In genomic region chr2:98936917-98937351, GRCh38 we compare ENCODE assay signal across 9 cellular contexts. TPM values are rescaled to one million over a fixed set of nuclear protein-coding genes. Genes with fewer than 3 reads are reported as not detected.
DNase-seq lines count a peak whose midpoint lies in the region; ATAC-seq and TF ChIP-seq lines count a peak whose summit lies in the region.
"Had no signal": no experiment of that assay in that cellular context is flagged by ENCODE, and none has a peak within 500 bp of the region (broad histone marks: within the 10 kb centered on the region; RNA-seq: fewer than 3 reads in every experiment).

No MANE protein-coding gene starts in this region.

- H3K36me3 ChIP-seq in CD8-positive, alpha-beta T cell (ENCODE audit: insufficient read depth, low read length): no peaks in the 10 kb centered on the region
- H3K36me3 ChIP-seq in effector memory CD4-positive, alpha-beta T cell (ENCODE audit: control insufficient read depth, insufficient read depth, low read length): no peaks in the 10 kb centered on the region
- no peaks in the 10 kb centered on the region for H3K36me3 ChIP-seq in neural progenitor cell

- peaks cover 13% of the 10 kb centered on the region for H3K4me1 Mint-ChIP-seq in CD8-positive, alpha-beta T cell (ENCODE audit: low read depth)
- H3K4me1 Mint-ChIP-seq in neural progenitor cell: peaks cover 4% of the 10 kb centered on the region

- no peak for TF ChIP-seq CTCF in CD8-positive, alpha-beta T cell (IDR thresholded peaks at IDR 0.05)
- TF ChIP-seq CTCF in neural progenitor cell (IDR thresholded peaks at IDR 0.05) (no peak), foreskin keratinocyte (conservative IDR thresholded peaks at IDR 0.05) (no peak)

- H3K4me2 ChIP-seq in neural progenitor cell: peak overlapping the region; percentile 94

- no peak overlapping the region for H3K27ac Mint-ChIP-seq in CD8-positive, alpha-beta T cell
- no peak overlapping the region for H3K27ac Mint-ChIP-seq in neural progenitor cell

- peaks cover 50% of the 10 kb centered on the region for H3K27me3 Mint-ChIP-seq in CD8-positive, alpha-beta T cell (ENCODE audit: low read depth)
- peaks cover 55% of the 10 kb centered on the region for H3K27me3 Mint-ChIP-seq in neural progenitor cell (ENCODE audit: insufficient read depth, low read depth)

- no peak for DNase-seq in CD8-positive, alpha-beta T cell
- DNase-seq in NCI-H1105 (lab: John Stamatoyannopoulos, UW) (peak; percentile 38), neural progenitor cell (ENCODE audit: low spot score) (peak; percentile 81), HT-29 (ENCODE audit: low spot score) (no peak), AML-193 (lab: John Stamatoyannopoulos, UW) (no peak), foreskin keratinocyte (no peak)
- DNase-seq in effector memory CD4-positive, alpha-beta T cell: no peak
- DNase-seq: MM.1S had no signal

- peak overlapping the region; percentile 12 for H3K4me3 ChIP-seq in CD8-positive, alpha-beta T cell (ENCODE audit: low read depth, low read length)
- H3K4me3 ChIP-seq in effector memory CD4-positive, alpha-beta T cell (ENCODE audit: insufficient read depth, low read depth, low read length, poor library complexity, severe bottlenecking): peak overlapping the region; percentile 45
- H3K4me3 ChIP-seq in neural progenitor cell: peak overlapping the region; percentile 58

- H3K4me3 Mint-ChIP-seq in CD8-positive, alpha-beta T cell: peak overlapping the region; percentile 81
- H3K4me3 Mint-ChIP-seq in neural progenitor cell: peak overlapping the region; percentile 85

- H3K9me3 Mint-ChIP-seq in CD8-positive, alpha-beta T cell: no peaks in the 10 kb centered on the region
- peaks cover 5% of the 10 kb centered on the region for H3K9me3 Mint-ChIP-seq in neural progenitor cell

- intact Hi-C loops in CD8-positive, alpha-beta T cell (cut with DNase I, micrococcal nuclease): loop anchor here in 1 of 2 experiments (10.0 kb wide), 2 partner anchors 238 to 292 kb away; no protein-coding TSS in a partner anchor

- H4K20me1 ChIP-seq in neural progenitor cell (ENCODE audit: low read depth): peaks cover 8% of the 10 kb centered on the region

- no peaks in the 10 kb centered on the region for H3K79me2 ChIP-seq in neural progenitor cell (ENCODE audit: low read depth)

- H3K9ac ChIP-seq in neural progenitor cell: no peak overlapping the region

- no peaks in the 10 kb centered on the region for H3K9me3 ChIP-seq in CD8-positive, alpha-beta T cell (ENCODE audit: low read length)
- no peaks in the 10 kb centered on the region for H3K9me3 ChIP-seq in effector memory CD4-positive, alpha-beta T cell (ENCODE audit: control insufficient read depth, low read length)
- no peaks in the 10 kb centered on the region for H3K9me3 ChIP-seq in neural progenitor cell (ENCODE audit: low read depth)

- no peaks in the 10 kb centered on the region for H3K36me3 Mint-ChIP-seq in CD8-positive, alpha-beta T cell
- H3K36me3 Mint-ChIP-seq in neural progenitor cell: no peaks in the 10 kb centered on the region

- H3K27me3 ChIP-seq in CD8-positive, alpha-beta T cell (ENCODE audit: insufficient read depth, low read length): peaks cover 9% of the 10 kb centered on the region
- peaks cover 20% of the 10 kb centered on the region for H3K27me3 ChIP-seq in effector memory CD4-positive, alpha-beta T cell (replicated peaks; ENCODE audit: control insufficient read depth, insufficient read depth, low read length, poor library complexity, severe bottlenecking)
- H3K27me3 ChIP-seq in neural progenitor cell (peaks cover 75% of the 10 kb centered on the region), foreskin keratinocyte (peaks cover 54% of the 10 kb centered on the region)

- ATAC-seq in CD8-positive, alpha-beta T cell: peak; percentile 14
- ATAC-seq in foreskin keratinocyte: no peak
- ATAC-seq in HG03521 (IDR thresholded peaks at IDR 0.05; ENCODE audit: unreplicated experiment): no peak

- peak overlapping the region; percentile 69 for H2AFZ ChIP-seq in neural progenitor cell (replicated peaks)

- H3K4me1 ChIP-seq in CD8-positive, alpha-beta T cell (ENCODE audit: insufficient read depth, low read length): peaks cover 9% of the 10 kb centered on the region
- H3K4me1 ChIP-seq in effector memory CD4-positive, alpha-beta T cell (ENCODE audit: control insufficient read depth, insufficient read depth, low read length, poor library complexity, severe bottlenecking): peaks cover 8% of the 10 kb centered on the region
- H3K4me1 ChIP-seq in neural progenitor cell (peaks cover 9% of the 10 kb centered on the region), foreskin keratinocyte (no peaks in the 10 kb centered on the region)

- H3K27ac ChIP-seq in CD8-positive, alpha-beta T cell (ENCODE audit: low read depth, low read length): no peak overlapping the region
- no peak overlapping the region for H3K27ac ChIP-seq in effector memory CD4-positive, alpha-beta T cell (ENCODE audit: insufficient read depth, low read length, poor library complexity, severe bottlenecking)
- H3K27ac ChIP-seq in neural progenitor cell (no peak overlapping the region), foreskin keratinocyte (no peak overlapping the region)

- CTCF ChIA-PET in CD8-positive, alpha-beta T cell (lab: Charles Lee): no interaction called here

- POLR2A ChIA-PET in CD8-positive, alpha-beta T cell (lab: Charles Lee): no interaction called here

- peaks cover 15% of the 10 kb centered on the region for H3F3A ChIP-seq in neural progenitor cell (ENCODE audit: low read depth)

RNA-seq across cellular contexts. Expression of gene CRACDL, which starts 0.9 kb away (rescaled TPM):
- under 1 TPM; 0.75 to 0.84 TPM for total RNA-seq in CD8-positive, alpha-beta T cell
- total RNA-seq in neural progenitor cell (ENCODE audit: low replicate concordance) (0.07 and 0.28 TPM in 2 replicates), foreskin keratinocyte (2.3 and 2.4 TPM in 2 replicates)
- total RNA-seq in HT-29 (2014; rRNA removed; shearing (Covaris generic)): 7.6 and 9.5 TPM in 2 replicates
- 1.1 and 1.4 TPM in 2 replicates for polyA plus RNA-seq in foreskin keratinocyte

Comparison
In these comparisons a context has a peak if more than half of its experiments do, and no peak if none do; other contexts are left out.
1. DNase-seq: peak in NCI-H1105 (single experiment) and neural progenitor cell (single experiment); none in CD8-positive, alpha-beta T cell (0 of 7), effector memory CD4-positive, alpha-beta T cell (0 of 3), HT-29 (single experiment), AML-193 (0 of 2) and foreskin keratinocyte (0 of 2).
2. Peak in every context shown above with its lines, with median percentiles within 50 percentile points of each other: H3K4me3 ChIP-seq.